Comparison of ENCODE assay signal across 8 cellular contexts in the genomic region with DNA sequence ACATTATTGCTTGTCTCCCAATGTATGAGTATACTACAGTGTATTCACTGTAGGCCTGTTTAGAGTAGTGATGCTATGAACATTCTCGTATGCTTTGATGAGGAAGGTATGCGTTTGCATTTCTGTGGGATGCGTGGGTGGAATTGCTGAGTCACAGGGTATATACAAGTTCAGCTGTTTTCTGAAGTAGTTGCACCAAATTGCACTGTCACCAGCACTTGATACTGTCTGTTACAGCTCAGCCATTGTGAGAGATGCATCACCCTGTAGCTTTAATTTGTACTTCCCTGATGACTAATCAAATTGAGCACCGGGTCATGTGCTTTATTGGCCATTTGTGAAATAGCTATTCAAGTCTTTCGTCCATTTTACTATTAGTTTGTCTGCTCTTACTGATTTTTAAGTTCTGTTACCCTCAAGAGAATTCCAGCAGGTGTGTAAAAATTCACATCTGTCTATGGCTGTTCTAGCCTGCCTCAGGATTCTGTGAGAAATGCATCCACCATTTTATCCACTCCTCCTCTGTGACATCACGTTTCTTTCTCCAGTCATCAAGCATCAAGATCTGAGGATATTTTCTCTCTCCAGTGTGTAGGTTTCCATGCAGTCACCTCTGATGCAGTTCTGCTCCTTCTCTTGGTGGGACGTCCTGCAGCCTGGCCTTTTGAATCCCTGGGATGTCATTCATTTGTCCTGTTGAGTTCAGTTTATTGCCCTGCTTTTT.
DNase-seq lines count a peak whose midpoint lies in the region; ATAC-seq and TF ChIP-seq lines count a peak whose summit lies in the region.
"Had no signal": no experiment of that assay in that cellular context is flagged by ENCODE, and none has a peak within 500 bp of the region (broad histone marks: within the 10 kb centered on the region; RNA-seq: fewer than 3 reads in every experiment).

No MANE protein-coding gene starts in this region.

- no peak for TF ChIP-seq CTCF in foreskin fibroblast (IDR thresholded peaks at IDR 0.05; ENCODE audit: low read depth, low read length)

- no peak overlapping the region for H3K4me3 ChIP-seq in foreskin fibroblast (ENCODE audit: low read depth in 1 of 2, low read length in 2 of 2)
- H3K4me3 ChIP-seq: lung had no signal

- ATAC-seq in HG02840 (IDR thresholded peaks at IDR 0.05; ENCODE audit: low FRiP score, unreplicated experiment), result no peak

- DNase-seq in LHCN-M2 (ENCODE audit: low read depth) (peak; percentile 95), foreskin fibroblast (peak; percentile 93 to 97), NCI-H1105 (lab: John Stamatoyannopoulos, UW) (no peak), OCI-M2 (lab: John Stamatoyannopoulos, UW; ENCODE audit: unreplicated experiment) (no peak)
- DNase-seq in activated CD4-positive, alpha-beta T cell treated with anti-CD3 and anti-CD28 coated beads, Interleukin-2, amount 50 U/mL, for 4 hours, result peak; percentile 58 to 72
- peak; percentile 31 to 53 for DNase-seq in stimulated activated CD8-positive, alpha-beta memory T cell treated with anti-CD3 and anti-CD28 coated beads, Interleukin-4, amount 100 ng/mL, for 4 hours (ENCODE audit: low read depth in 2 of 2, low spot score in 1 of 2)

Comparison
In these comparisons a context has a peak if more than half of its experiments do, and no peak if none do; other contexts are left out.
1. DNase-seq: peak in LHCN-M2 (single experiment), activated CD4-positive, alpha-beta T cell treated with anti-CD3 and anti-CD28 coated beads, Interleukin-2, amount 50 U/mL, for 4 hours (2 of 2), foreskin fibroblast (2 of 2) and stimulated activated CD8-positive, alpha-beta memory T cell treated with anti-CD3 and anti-CD28 coated beads, Interleukin-4, amount 100 ng/mL, for 4 hours (2 of 2); none in NCI-H1105 (single experiment) and OCI-M2 (single experiment).